ENCODE assay signal across 8 cellular contexts in the genomic region with DNA sequence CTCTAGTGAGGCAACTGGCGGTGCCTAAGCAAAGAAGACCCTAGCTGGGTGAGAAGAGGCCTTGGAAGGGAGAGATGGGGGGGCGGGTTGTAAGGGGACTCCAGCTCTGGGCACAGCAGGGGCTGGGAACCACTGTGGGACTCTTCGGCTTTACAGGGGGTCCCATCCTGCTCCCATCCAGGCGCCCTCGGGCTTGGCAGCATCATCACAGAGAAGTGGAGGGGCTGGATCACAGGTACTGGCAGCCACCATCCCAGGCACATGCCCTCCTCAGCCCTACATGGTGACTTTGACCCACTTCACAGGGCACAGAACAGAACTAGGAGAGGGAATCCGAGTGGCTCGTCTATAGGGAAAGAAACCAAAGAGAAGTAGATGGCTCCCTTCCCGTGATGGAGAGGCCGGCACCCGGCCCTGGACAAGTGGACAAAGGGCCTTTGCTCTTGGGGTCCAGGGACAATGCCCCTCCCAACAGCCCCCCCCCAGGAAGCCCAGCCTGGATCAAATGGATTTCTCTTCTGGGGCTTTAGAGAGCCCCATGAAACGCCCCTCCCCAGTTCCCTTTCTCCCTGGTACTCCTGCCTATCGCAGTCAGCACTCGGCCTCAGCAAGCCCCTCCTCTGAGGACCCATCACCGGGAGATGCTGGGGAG. TPM values are rescaled to one million over a fixed set of nuclear protein-coding genes. Genes with fewer than 3 reads are reported as not detected.
A peak's percentile ranks its signal among the peaks of the same experiment; 100 is the strongest.
DNase-seq lines count a peak whose midpoint lies in the region; ATAC-seq, FAIRE-seq and TF ChIP-seq lines count a peak whose summit lies in the region.

No MANE protein-coding gene starts in this region.

- H3K9me3 Mint-ChIP-seq in MCF 10A (ENCODE audit: unreplicated experiment): no peaks in the 10 kb centered on the region

- H3K79me1 ChIP-seq in mesendoderm (ENCODE audit: low read length): peaks cover 9% of the 10 kb centered on the region

- H3K4me2 ChIP-seq in GM12878 (ENCODE audit: control insufficient read depth, insufficient read depth) (peak overlapping the region; percentile 94), mesendoderm (ENCODE audit: low read length) (peak overlapping the region; percentile 94)

- no peaks in the 10 kb centered on the region for H3K27me3 ChIP-seq in breast epithelium
- H3K27me3 ChIP-seq in GM12878 (replicated peaks in 1 of 2; ENCODE audit: control insufficient read depth in 2 of 2, insufficient read depth in 2 of 2, low read length in 1 of 2): peaks cover 0 to 2% of the 10 kb centered on the region in 2 experiments; a peak in 1 of 4 replicates
- no peaks in the 10 kb centered on the region for H3K27me3 ChIP-seq in mesendoderm (ENCODE audit: insufficient read depth, low read length, poor library complexity)
- H3K27me3 ChIP-seq in foreskin keratinocyte: peaks cover 2% of the 10 kb centered on the region

- H3K9ac ChIP-seq in GM12878 (ENCODE audit: control insufficient read depth, insufficient read depth, low read length) (peak overlapping the region; percentile 64), mesendoderm (ENCODE audit: low read length) (peak overlapping the region; percentile 88)

- no peak for TF ChIP-seq EP300 in GM12878 (IDR thresholded peaks at IDR 0.05; ENCODE audit: borderline replicate concordance in 1 of 2, control insufficient read depth in 1 of 2, low read depth in 2 of 2, low read length in 2 of 2)

- peak overlapping the region; percentile 84 to 92 (median 87) for H3K4me3 ChIP-seq in breast epithelium
- H3K4me3 ChIP-seq in GM12878: peak overlapping the region; percentile 98
- peak overlapping the region; percentile 10 for H3K4me3 ChIP-seq in mesendoderm (ENCODE audit: low read length)
- peak overlapping the region; percentile 97 for H3K4me3 ChIP-seq in urinary bladder (ENCODE audit: low read depth, low read length)

- H3K4me1 ChIP-seq in breast epithelium (peaks cover 15 to 45% of the 10 kb centered on the region in 2 donors), GM12878 (ENCODE audit: control insufficient read depth, insufficient read depth, low read length) (peaks cover 34% of the 10 kb centered on the region), mesendoderm (ENCODE audit: control insufficient read depth, low read depth, low read length) (peaks cover 2% of the 10 kb centered on the region), urinary bladder (ENCODE audit: insufficient read depth) (no peaks in the 10 kb centered on the region), foreskin keratinocyte (no peaks in the 10 kb centered on the region)

- H3K56ac ChIP-seq in mesendoderm (ENCODE audit: low read length): peak overlapping the region; percentile 92

- ATAC-seq in GM12878: peak; percentile 2
- no peak for ATAC-seq in foreskin keratinocyte

- in situ Hi-C loops in GM12878 (cut with MboI): no loop called here

- H4K5ac ChIP-seq in mesendoderm (ENCODE audit: low read length): no peak overlapping the region

- H3K18ac ChIP-seq in mesendoderm (ENCODE audit: low read length): no peak overlapping the region

- BruUV-seq in MCF 10A (replicated peaks; lab: Mats Ljungman, UMichigan) (no TSS peak), GM12878 (replicated peaks; lab: Mats Ljungman, UMichigan) (TSS peak; percentile 58)

- no peak overlapping the region for H3K23ac ChIP-seq in mesendoderm (ENCODE audit: low read length)

- no peak overlapping the region for H4K8ac ChIP-seq in mesendoderm (ENCODE audit: low read depth, low read length)

- intact Hi-C loops in breast epithelium (cut with DNase I; ENCODE audit: low total_unique reads) (no loop called here), MCF 10A (cut with micrococcal nuclease) (no loop called here), GM12878 (cut with micrococcal nuclease; ENCODE audit: unreplicated experiment) (no loop called here)

- H2BK120ac ChIP-seq in mesendoderm (ENCODE audit: low read depth, low read length): no peak overlapping the region

- no peak for TF ChIP-seq CTCF in breast epithelium (IDR thresholded peaks at IDR 0.05)
- no peak for TF ChIP-seq CTCF in MCF 10A (IDR thresholded peaks at IDR 0.05; ENCODE audit: unreplicated experiment)
- no peak for TF ChIP-seq CTCF in GM12878 (IDR thresholded peaks at IDR 0.05 in 2 of 3, conservative IDR thresholded peaks at IDR 0.05 in 1 of 3; ENCODE audit: control insufficient read depth in 2 of 3, extremely low read depth in 1 of 3, insufficient read depth in 1 of 3, low read depth in 3 of 3, low read length in 3 of 3)
- TF ChIP-seq CTCF in foreskin keratinocyte (conservative IDR thresholded peaks at IDR 0.05): no peak

- RAD21 ChIA-PET in GM12878 (lab: Charles Lee; ENCODE audit: unreplicated experiment): interaction anchor here (0.9 to 2.3 kb wide), 15 partner anchors 8 to 558 kb away, joined by 3 to 43 read pairs (median 5); no protein-coding TSS in a partner anchor

- H3K27ac ChIP-seq in breast epithelium (peak overlapping the region; percentile 94 to 98), GM12878 (ENCODE audit: control insufficient read depth, insufficient read depth) (peak overlapping the region; percentile 43; the same call in 1 of the 2 replicates), mesendoderm (ENCODE audit: low read depth, low read length) (no peak overlapping the region), urinary bladder (ENCODE audit: low read depth) (peak overlapping the region; percentile 60), foreskin keratinocyte (no peak overlapping the region)

- no peaks in the 10 kb centered on the region for H3K9me3 ChIP-seq in breast epithelium
- H3K9me3 ChIP-seq in GM12878 (replicated peaks; ENCODE audit: control insufficient read depth, insufficient read depth, low read length): no peaks in the 10 kb centered on the region; the same call in 2 of the 3 replicates

- CTCF ChIA-PET in MCF 10A (lab: Yijun Ruan, JAX) (interaction anchor here (0.6 to 2.6 kb wide), 4 partner anchors 9 to 89 kb away, joined by 3 to 9 read pairs (median 4); no protein-coding TSS in a partner anchor), GM12878 (lab: Yijun Ruan, JAX) (interaction anchor here (0.8 to 3.9 kb wide), 7 partner anchors 9 to 125 kb away, joined by 3 to 29 read pairs (median 6); a partner anchor contains a TSS)

- DNase-seq in breast epithelium (ENCODE audit: low spot score in 2 of 2) (no peak), MCF 10A (ENCODE audit: unreplicated experiment) (no peak), GM12878 (ENCODE audit: low read depth, low spot score) (no peak), mesendoderm (no peak), foreskin keratinocyte (no peak), SIG-M5 (lab: John Stamatoyannopoulos, UW) (no peak), NAMALWA (ENCODE audit: low spot score) (no peak)

- SMC1A ChIA-PET in GM12878 (lab: Charles Lee; ENCODE audit: uncharacterized antibody, unreplicated experiment): interaction anchor here (1.1 to 2.0 kb wide), 7 partner anchors 10 to 316 kb away, joined by 3 to 12 read pairs (median 7); no protein-coding TSS in a partner anchor

- H3K4me3 Mint-ChIP-seq in MCF 10A (ENCODE audit: unreplicated experiment): no peak overlapping the region

- H3K27me3 Mint-ChIP-seq in MCF 10A (ENCODE audit: insufficient read depth, unreplicated experiment): no peaks in the 10 kb centered on the region

- no peak overlapping the region for H3K4ac ChIP-seq in mesendoderm (ENCODE audit: low read depth, low read length)

- TF ChIP-seq RAD21 in GM12878 (IDR thresholded peaks at IDR 0.05; ENCODE audit: insufficient read depth, low read depth, low read length): no peak

- 9% methylated on average over 14 of the region's 14 CpGs for WGBS in GM12878 (ENCODE audit: insufficient coverage, insufficient replicate concordance, low lambda C conversion rate, missing lambda C conversion rate)
- no CpG with 5 or more reads among the region's 14 CpGs for WGBS in mesendoderm (ENCODE audit: extremely low coverage, insufficient coverage, low lambda C conversion rate)
- 33% methylated on average over 14 of the region's 14 CpGs for whole genome bisulfite sequencing in urinary bladder

- no peak for TF ChIP-seq POLR2A in breast epithelium (IDR thresholded peaks at IDR 0.05)
- no peak for TF ChIP-seq POLR2A in GM12878 (IDR thresholded peaks at IDR 0.05; ENCODE audit: low read depth, low read length)

- peak overlapping the region; percentile 30; the same call in 1 of the 2 replicates for H2AFZ ChIP-seq in GM12878 (ENCODE audit: control insufficient read depth, low read depth, low read length)

- H3K4me1 Mint-ChIP-seq in MCF 10A (ENCODE audit: insufficient read depth, unreplicated experiment): peaks cover 6% of the 10 kb centered on the region

- no peak overlapping the region for H2AK5ac ChIP-seq in mesendoderm (ENCODE audit: low read length)

- H4K20me1 ChIP-seq in GM12878 (ENCODE audit: control insufficient read depth, insufficient read depth): no peaks in the 10 kb centered on the region

- POLR2A ChIA-PET in MCF 10A (lab: Yijun Ruan, JAX) (interaction anchor here (0.8 to 2.3 kb wide), 8 partner anchors 8 to 92 kb away, joined by 3 to 17 read pairs (median 6); no protein-coding TSS in a partner anchor), GM12878 (lab: Charles Lee) (interaction anchor here (1.0 to 4.3 kb wide), 8 partner anchors 9 to 58 kb away, joined by 3 to 58 read pairs (median 10); a partner anchor contains a TSS)

- no peaks in the 10 kb centered on the region for H3K36me3 Mint-ChIP-seq in MCF 10A (ENCODE audit: insufficient read depth, unreplicated experiment)

- no peak overlapping the region for H3K27ac Mint-ChIP-seq in MCF 10A (ENCODE audit: low read depth, unreplicated experiment)

- H2BK5ac ChIP-seq in mesendoderm (ENCODE audit: low read length): no peak overlapping the region

- no peak for FAIRE-seq in GM12878 (lab: Jason Lieb, UNC)

- H3K36me3 ChIP-seq in breast epithelium (no peaks in the 10 kb centered on the region), GM12878 (ENCODE audit: control insufficient read depth in 2 of 2, insufficient read depth in 2 of 2, low read length in 1 of 2) (no peaks in the 10 kb centered on the region), mesendoderm (ENCODE audit: control insufficient read depth, insufficient read depth, low read length) (no peaks in the 10 kb centered on the region), urinary bladder (ENCODE audit: insufficient read depth) (no peaks in the 10 kb centered on the region)

- H2BK15ac ChIP-seq in mesendoderm (replicated peaks; ENCODE audit: low read depth): no peak overlapping the region

- H3K79me2 ChIP-seq in GM12878 (ENCODE audit: control insufficient read depth, insufficient read depth, low read length) (peaks cover 13% of the 10 kb centered on the region), mesendoderm (ENCODE audit: control insufficient read depth, insufficient read depth, low read length) (peaks cover 3% of the 10 kb centered on the region)

RNA-seq across cellular contexts. Expression of a gene that starts 54.0 kb away (rescaled TPM):
- total RNA-seq in breast epithelium: 100 to 1,000 TPM in 2 of 3 donors, 10 to 100 TPM in 1; 62.6 to 121 (median 112) TPM
- total RNA-seq in MCF 10A (2022): 40.0 and 46.8 TPM in 2 replicates
- total RNA-seq in GM12878 (2013; cell fraction: nucleolus; rRNA removed): 121 and 133 TPM in 2 replicates
- 39.9 and 40.5 TPM in 2 replicates for total RNA-seq in GM12878 (2014; rRNA removed)
- 19.2 and 20.4 TPM in 2 replicates for total RNA-seq in GM12878 (2014; rRNA removed; fragmentation: Illumina TruSeq; extraction: Trizol)
- total RNA-seq in GM12878 (2021): 81.0 and 81.5 TPM in 2 replicates
- 13.5 TPM for polyA plus RNA-seq in GM12878 (2011; ENCODE audit: low read depth)
- 23.4 and 34.2 TPM in 2 replicates for polyA plus RNA-seq in GM12878 (2011; rRNA removed)
- polyA plus RNA-seq in GM12878 (2011; cell fraction: cytosol; rRNA removed): 20.8 and 22.4 TPM in 2 replicates
- polyA plus RNA-seq in GM12878 (2011; cell fraction: nucleus; rRNA removed): 46.3 and 47.3 TPM in 2 replicates
- 11.0 and 13.7 TPM in 2 replicates for polyA plus RNA-seq in GM12878 (2012)
- 39.6 and 50.9 TPM in 2 replicates for polyA plus RNA-seq in GM12878 (2014; fragmentation: Illumina TruSeq; extraction: Trizol)
- polyA plus RNA-seq in GM12878 (2014; fragmentation: Nextera tagmentation; extraction: Ambion mirVana): 1 to 10 TPM in 1 of 2 experiments, under 1 TPM in 1; 0.97 to 2.4 TPM
- polyA plus RNA-seq in GM12878 (2014; rRNA removed): 32.2 and 41.0 TPM in 2 replicates
- 10 to 100 TPM; 40.5 to 43.6 TPM for polyA plus RNA-seq in GM12878 (2016; fragmentation: Nextera tagmentation; extraction: Ambion mirVana)
- 36.1 and 38.8 TPM in 2 replicates for polyA minus RNA-seq in GM12878 (2011; rRNA and poly(A)+ RNA removed)
- 15.8 and 16.8 TPM in 2 replicates for polyA minus RNA-seq in GM12878 (2011; cell fraction: cytosol; rRNA and poly(A)+ RNA removed)
- polyA minus RNA-seq in GM12878 (2011; cell fraction: nucleus; rRNA and poly(A)+ RNA removed): 31.1 and 39.1 TPM in 2 replicates
- polyA plus RNA-seq in mesendoderm (2013, experiment 1 of 2): 19.2 TPM
- 19.4 TPM for polyA plus RNA-seq in mesendoderm (2013, experiment 2 of 2)
- total RNA-seq in urinary bladder: 32.5 TPM
- 121 TPM for polyA plus RNA-seq in urinary bladder
- 51.1 and 63.5 TPM in 2 replicates for total RNA-seq in foreskin keratinocyte
- polyA plus RNA-seq in foreskin keratinocyte: 28.0 and 34.0 TPM in 2 replicates

Comparison
In these comparisons a context has a peak if more than half of its experiments do, and no peak if none do; other contexts are left out.
1. H3K27ac ChIP-seq: peak in breast epithelium (2 of 2), GM12878 (single experiment) and urinary bladder (single experiment); none in mesendoderm (single experiment) and foreskin keratinocyte (single experiment).
2. H3K4me3 ChIP-seq: peak in every context shown above with its lines; median percentile 98 in GM12878; 97 in urinary bladder; 87 in breast epithelium; 10 in mesendoderm.